15 cellular contexts compared by ENCODE assay signal in the genomic region with DNA sequence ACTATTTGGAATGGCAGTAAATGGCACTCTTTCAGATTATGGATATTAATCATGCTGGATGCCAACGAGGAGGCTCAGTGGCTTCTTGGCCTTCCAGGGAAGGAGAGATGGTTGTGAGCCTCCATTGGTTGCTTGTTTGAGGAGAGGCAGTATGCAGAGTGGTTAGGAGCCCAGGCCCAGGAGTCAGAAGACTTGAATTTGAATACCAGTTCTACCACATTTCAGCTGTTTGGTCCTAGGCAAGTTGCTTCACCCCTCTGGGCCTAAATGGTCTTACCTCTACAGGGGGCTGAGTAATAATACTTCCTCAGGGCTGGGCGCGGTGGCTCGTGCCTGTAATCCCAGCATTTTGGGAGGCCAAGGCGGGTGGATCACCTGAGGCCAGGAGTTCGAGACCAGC.
"Had no signal": no experiment of that assay in that cellular context is flagged by ENCODE, and none has a peak within 500 bp of the region (broad histone marks: within the 10 kb centered on the region; RNA-seq: fewer than 3 reads in every experiment).

No MANE protein-coding gene starts in this region.

- ATAC-seq: activated CD8-positive, alpha-beta memory T cell treated with anti-CD3 and anti-CD28 coated beads, Interleukin-2, amount 10 ng/mL, durations not matched to agents 7 days and 5 days had no signal

- H3K27me3 Mint-ChIP-seq: activated CD4-positive, alpha-beta memory T cell treated with anti-CD3 and anti-CD28 coated beads for 36 hours; activated CD8-positive, alpha-beta memory T cell treated with anti-CD3 and anti-CD28 coated beads, Interleukin-2, amount 10 ng/mL, durations not matched to agents 7 days and 5 days; activated naive CD4-positive, alpha-beta T cell treated with anti-CD3 and anti-CD28 coated beads, Interleukin-2, amount 10 ng/mL, durations not matched to agents 7 days and 5 days; type B pancreatic cell had no signal

- H3K27ac Mint-ChIP-seq: activated CD4-positive, alpha-beta memory T cell treated with anti-CD3 and anti-CD28 coated beads for 36 hours; activated CD8-positive, alpha-beta memory T cell treated with anti-CD3 and anti-CD28 coated beads, Interleukin-2, amount 10 ng/mL, durations not matched to agents 7 days and 5 days; activated naive CD4-positive, alpha-beta T cell treated with anti-CD3 and anti-CD28 coated beads, Interleukin-2, amount 10 ng/mL, durations not matched to agents 7 days and 5 days; activated T-helper 2 cell treated with anti-CD3 and anti-CD28 coated beads, Interferon-gamma antibody, Interleukin-2, Interleukin-4, amounts not matched to agents 10 μg/mL and 5 μg/mL and 100 μg/mL, durations not matched to agents 14 hours and 24 hours and 36 hours; naive B cell; type B pancreatic cell had no signal

- H3K4me3 ChIP-seq: skin epidermis had no signal

- H3K4me3 Mint-ChIP-seq: activated CD4-positive, alpha-beta memory T cell treated with anti-CD3 and anti-CD28 coated beads for 36 hours; activated CD8-positive, alpha-beta memory T cell treated with anti-CD3 and anti-CD28 coated beads, Interleukin-2, amount 10 ng/mL, durations not matched to agents 7 days and 5 days; activated naive CD4-positive, alpha-beta T cell treated with anti-CD3 and anti-CD28 coated beads, Interleukin-2, amount 10 ng/mL, durations not matched to agents 7 days and 5 days; naive B cell; type B pancreatic cell had no signal

- DNase-seq: activated CD4-positive, alpha-beta memory T cell treated with anti-CD3 and anti-CD28 coated beads for 36 hours; activated CD8-positive, alpha-beta memory T cell treated with anti-CD3 and anti-CD28 coated beads, Interleukin-2, amount 10 ng/mL, durations not matched to agents 7 days and 5 days; activated naive CD4-positive, alpha-beta T cell treated with anti-CD3 and anti-CD28 coated beads, Interleukin-2, amount 10 ng/mL, durations not matched to agents 7 days and 5 days; activated T-cell treated with anti-CD3 and anti-CD28 coated beads, Interleukin-2, amount 50 U/mL, for 1 hour; kidney; naive B cell; stimulated activated CD4-positive, alpha-beta T cell treated with anti-CD3 and anti-CD28 coated beads, Interleukin-4, amount 100 ng/mL, for 4 hours; stimulated activated CD8-positive, alpha-beta memory T cell treated with anti-CD3 and anti-CD28 coated beads, Interleukin-4, amount 100 ng/mL, for 48 hours; stimulated activated naive CD4-positive, alpha-beta T cell treated with Interleukin-2 at 50 U/mL for 16 hours; T-helper 1 cell had no signal

- H3K36me3 Mint-ChIP-seq: activated CD4-positive, alpha-beta memory T cell treated with anti-CD3 and anti-CD28 coated beads for 36 hours; activated CD8-positive, alpha-beta memory T cell treated with anti-CD3 and anti-CD28 coated beads, Interleukin-2, amount 10 ng/mL, durations not matched to agents 7 days and 5 days; activated naive CD4-positive, alpha-beta T cell treated with anti-CD3 and anti-CD28 coated beads, Interleukin-2, amount 10 ng/mL, durations not matched to agents 7 days and 5 days; naive B cell had no signal

- H3K9me3 Mint-ChIP-seq: activated CD4-positive, alpha-beta memory T cell treated with anti-CD3 and anti-CD28 coated beads for 36 hours; activated naive CD4-positive, alpha-beta T cell treated with anti-CD3 and anti-CD28 coated beads, Interleukin-2, amount 10 ng/mL, durations not matched to agents 7 days and 5 days; activated T-helper 2 cell treated with anti-CD3 and anti-CD28 coated beads, Interferon-gamma antibody, Interleukin-2, Interleukin-4, amounts not matched to agents 10 μg/mL and 5 μg/mL and 100 μg/mL, durations not matched to agents 14 hours and 24 hours and 36 hours; type B pancreatic cell had no signal

- H3K4me1 Mint-ChIP-seq: activated CD8-positive, alpha-beta memory T cell treated with anti-CD3 and anti-CD28 coated beads, Interleukin-2, amount 10 ng/mL, durations not matched to agents 7 days and 5 days; activated naive CD4-positive, alpha-beta T cell treated with anti-CD3 and anti-CD28 coated beads, Interleukin-2, amount 10 ng/mL, durations not matched to agents 7 days and 5 days; naive B cell had no signal

- H3K27ac ChIP-seq: parathyroid adenoma, VCaP had no signal

- H3K4me1 ChIP-seq: parathyroid adenoma had no signal
